ENCODE assay signal across 12 cellular contexts in genomic region chr2:96549967-96550786, GRCh38. TPM values are rescaled to one million over a fixed set of nuclear protein-coding genes. Genes with fewer than 3 reads are reported as not detected.
DNase-seq lines count a peak whose midpoint lies in the region; ATAC-seq and TF ChIP-seq lines count a peak whose summit lies in the region.
"Had no signal": no experiment of that assay in that cellular context is flagged by ENCODE, and none has a peak within 500 bp of the region (broad histone marks: within the 10 kb centered on the region; RNA-seq: fewer than 3 reads in every experiment).

No MANE protein-coding gene starts in this region.

- CTCF ChIA-PET in BJ (lab: Yijun Ruan, JAX), result interaction anchor here (0.7 to 4.1 kb wide), 8 partner anchors 9 to 404 kb away, joined by 3 to 21 read pairs (median 4); no protein-coding TSS in a partner anchor

- no peaks in the 10 kb centered on the region for H3K9me2 ChIP-seq in Karpas-422 (replicated peaks; ENCODE audit: insufficient read depth, low read length)

- no peak overlapping the region for H3K4me3 ChIP-seq in BJ (ENCODE audit: low read depth, low read length)
- H3K4me3 ChIP-seq in Karpas-422 (ENCODE audit: low read length), result no peak overlapping the region
- no peak overlapping the region for H3K4me3 ChIP-seq in colonic mucosa
- no peak overlapping the region for H3K4me3 ChIP-seq in lower lobe of right lung

- H2AFZ ChIP-seq in Karpas-422 (ENCODE audit: low read length), result no peak overlapping the region

- ATAC-seq in lower lobe of right lung (peak; percentile 49 to 73), GM18498 (IDR thresholded peaks at IDR 0.05; ENCODE audit: unreplicated experiment) (no peak), GM21381 (IDR thresholded peaks at IDR 0.05; ENCODE audit: unreplicated experiment) (no peak)
- ATAC-seq: activated naive CD4-positive, alpha-beta T cell treated with anti-CD3 and anti-CD28 coated beads, Interleukin-2, amount 50 U/mL, for 72 hours; T-cell had no signal

- no peaks in the 10 kb centered on the region for H3K79me2 ChIP-seq in Karpas-422 (ENCODE audit: low read length)

- H3K9ac ChIP-seq in Karpas-422 (ENCODE audit: low read length) (no peak overlapping the region), colonic mucosa (ENCODE audit: low read depth in 2 of 2, low read length in 2 of 2) (no peak overlapping the region)

- H3K9me3 ChIP-seq in Karpas-422 (ENCODE audit: low read length) (no peaks in the 10 kb centered on the region), colonic mucosa (no peaks in the 10 kb centered on the region), lower lobe of right lung (no peaks in the 10 kb centered on the region)

- DNase-seq in BJ (ENCODE audit: low read depth), result no peak
- peak; percentile 83 for DNase-seq in Karpas-422
- peak; percentile 74 for DNase-seq in colonic mucosa
- DNase-seq in lower lobe of right lung, result peak; percentile 79
- no peak for DNase-seq in hepatic stellate cell (ENCODE audit: low spot score)
- no peak for DNase-seq in stimulated activated CD4-positive, alpha-beta T cell treated with anti-CD3 and anti-CD28 coated beads, Interleukin-4, amount 100 ng/mL, for 24 hours
- DNase-seq: DMS153, T-cell had no signal

- TF ChIP-seq CTCF in BJ (IDR thresholded peaks at IDR 0.05; ENCODE audit: insufficient read depth, low read depth, low read length), result peak; percentile 21
- TF ChIP-seq CTCF in colonic mucosa (IDR thresholded peaks at IDR 0.05), result peak; percentile 65
- peak; percentile 61 for TF ChIP-seq CTCF in lower lobe of right lung (IDR thresholded peaks at IDR 0.05)

- H4K20me1 ChIP-seq in Karpas-422 (ENCODE audit: insufficient read depth, low read depth, low read length), result no peaks in the 10 kb centered on the region

- H3K27ac ChIP-seq in Karpas-422 (ENCODE audit: low read length), result no peak overlapping the region
- no peak overlapping the region for H3K27ac ChIP-seq in colonic mucosa
- H3K27ac ChIP-seq in lower lobe of right lung, result no peak overlapping the region

- POLR2A ChIA-PET in BJ (lab: Charles Lee), result no interaction called here

- intact Hi-C loops in colonic mucosa (cut with DNase I) (no loop called here), lower lobe of right lung (cut with DNase I) (no loop called here)

- H3K36me3 ChIP-seq in BJ (ENCODE audit: control insufficient read depth, insufficient read depth, low read length), result peaks cover 42% of the 10 kb centered on the region
- no peaks in the 10 kb centered on the region for H3K36me3 ChIP-seq in Karpas-422 (ENCODE audit: insufficient read depth, low read length)
- peaks cover 19% of the 10 kb centered on the region for H3K36me3 ChIP-seq in colonic mucosa
- H3K36me3 ChIP-seq in lower lobe of right lung, result peaks cover 61% of the 10 kb centered on the region

- H3K27me3 ChIP-seq in BJ (ENCODE audit: control insufficient read depth, insufficient read depth, low read length), result no peaks in the 10 kb centered on the region
- H3K27me3 ChIP-seq in Karpas-422 (ENCODE audit: low read length), result no peaks in the 10 kb centered on the region
- H3K27me3 ChIP-seq in colonic mucosa, result no peaks in the 10 kb centered on the region
- no peaks in the 10 kb centered on the region for H3K27me3 ChIP-seq in lower lobe of right lung (ENCODE audit: low read depth)

- H3K4me1 ChIP-seq in Karpas-422 (ENCODE audit: low read length) (peaks cover 7% of the 10 kb centered on the region), colonic mucosa (no peaks in the 10 kb centered on the region), lower lobe of right lung (peaks cover 14% of the 10 kb centered on the region)

- H3K4me2 ChIP-seq in Karpas-422 (ENCODE audit: low read depth, low read length, poor library complexity, severe bottlenecking), result no peak overlapping the region

RNA-seq across cellular contexts. Expression of gene ARID5A, which starts 13.6 kb away (rescaled TPM):
- 10.4 and 19.1 TPM in 2 replicates for polyA plus RNA-seq in BJ (2011; rRNA removed)
- polyA minus RNA-seq in BJ (2011; rRNA and poly(A)+ RNA removed), result 8.4 and 11.6 TPM in 2 replicates
- 1.8 and 2.4 TPM in 2 replicates for total RNA-seq in Karpas-422 (2014; rRNA removed; shearing (Covaris generic); ENCODE audit: low replicate concordance)
- total RNA-seq in colonic mucosa, result 10 to 100 TPM in 1 of 2 donors, 1 to 10 TPM in 1; 6.9 to 16.4 TPM
- 27.7 TPM for total RNA-seq in lower lobe of right lung

RNA-seq across cellular contexts. Expression of gene NEURL3, which starts 45.0 kb away (rescaled TPM):
- not detected in 2 replicates for polyA plus RNA-seq in BJ (2011; rRNA removed)
- polyA minus RNA-seq in BJ (2011; rRNA and poly(A)+ RNA removed), result not detected in 2 replicates
- total RNA-seq in Karpas-422 (2014; rRNA removed; shearing (Covaris generic); ENCODE audit: low replicate concordance), result not detected in 2 replicates
- total RNA-seq in colonic mucosa (1 to 10 TPM; 2.5 to 2.6 TPM), lower lobe of right lung (0.27 TPM)
- polyA plus RNA-seq: IgD-negative memory B cell had no signal

Comparison
In these comparisons a context has a peak if more than half of its experiments do, and no peak if none do; other contexts are left out.
1. DNase-seq: peak in Karpas-422 (single experiment), colonic mucosa (single experiment) and lower lobe of right lung (single experiment); none in BJ (single experiment), hepatic stellate cell (single experiment) and stimulated activated CD4-positive, alpha-beta T cell treated with anti-CD3 and anti-CD28 coated beads, Interleukin-4, amount 100 ng/mL, for 24 hours (single experiment).
2. ATAC-seq: peak in lower lobe of right lung (2 of 2); none in GM18498 (single experiment) and GM21381 (single experiment).
3. Peak in every context shown above with its lines, with median percentiles within 50 percentile points of each other: CTCF ChIP-seq.